Comparison of ENCODE assay signal across 1 cellular context in the genomic region with DNA sequence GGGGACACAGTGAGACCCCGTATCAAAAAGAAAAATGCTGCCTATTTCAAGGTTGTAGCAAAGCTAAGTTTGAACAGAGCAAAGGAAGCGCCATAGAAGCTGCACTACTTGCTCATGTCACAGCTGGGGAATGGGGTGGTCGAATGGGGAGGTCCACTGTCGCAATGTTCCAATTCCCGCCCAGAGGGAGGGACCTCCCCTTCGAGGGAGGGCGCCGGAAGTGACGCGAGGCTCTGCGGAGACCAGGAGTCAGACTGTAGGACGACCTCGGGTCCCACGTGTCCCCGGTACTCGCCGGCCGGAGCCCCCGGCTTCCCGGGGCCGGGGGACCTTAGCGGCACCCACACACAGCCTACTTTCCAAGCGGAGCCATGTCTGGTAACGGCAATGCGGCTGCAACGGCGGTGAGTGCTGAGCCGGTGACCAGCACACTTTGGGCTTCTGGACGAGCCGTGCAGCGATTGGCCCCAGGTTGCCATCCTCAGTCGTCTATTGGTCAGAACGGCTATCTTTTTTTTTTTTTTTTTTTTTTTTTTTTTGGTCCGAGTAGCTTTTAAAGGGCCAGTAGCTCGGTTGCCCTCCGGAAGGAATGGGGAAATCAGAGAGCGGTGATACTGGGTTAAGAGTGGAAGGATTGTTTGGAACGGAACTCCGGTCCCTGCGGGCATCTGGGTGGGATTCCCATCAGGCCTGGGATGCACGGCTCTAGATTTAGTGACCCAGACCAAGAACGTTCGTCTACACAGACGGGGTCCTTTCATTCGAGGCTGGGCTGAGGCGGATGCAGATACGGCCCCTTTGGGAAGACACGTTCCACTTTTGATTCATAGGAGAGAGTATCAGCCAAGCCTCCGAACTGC.
TF ChIP-seq lines count a peak whose summit lies in the region.

TSS of gene HMBS (plus strand) at position 219 of the 860 bp plus-strand sequence. CDS start at position 372, 153 bp downstream.

TF ChIP-seq in HEK293, 187 proteins besides CTCF, POLR2A, EP300 and RAD21 (continued from another document and continues in another):
- TF ChIP-seq, protein P1, sequence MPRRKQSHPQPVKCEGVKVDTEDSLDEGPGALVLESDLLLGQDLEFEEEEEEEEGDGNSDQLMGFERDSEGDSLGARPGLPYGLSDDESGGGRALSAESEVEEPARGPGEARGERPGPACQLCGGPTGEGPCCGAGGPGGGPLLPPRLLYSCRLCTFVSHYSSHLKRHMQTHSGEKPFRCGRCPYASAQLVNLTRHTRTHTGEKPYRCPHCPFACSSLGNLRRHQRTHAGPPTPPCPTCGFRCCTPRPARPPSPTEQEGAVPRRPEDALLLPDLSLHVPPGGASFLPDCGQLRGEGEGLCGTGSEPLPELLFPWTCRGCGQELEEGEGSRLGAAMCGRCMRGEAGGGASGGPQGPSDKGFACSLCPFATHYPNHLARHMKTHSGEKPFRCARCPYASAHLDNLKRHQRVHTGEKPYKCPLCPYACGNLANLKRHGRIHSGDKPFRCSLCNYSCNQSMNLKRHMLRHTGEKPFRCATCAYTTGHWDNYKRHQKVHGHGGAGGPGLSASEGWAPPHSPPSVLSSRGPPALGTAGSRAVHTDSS (tag by site-specific recombination; IDR thresholded peaks at IDR 0.05), result no peak
- TF ChIP-seq ZIC2 (tag by site-specific recombination; IDR thresholded peaks at IDR 0.05), result peak; percentile 32; the same call in 1 of the 2 replicates
- TF ChIP-seq, protein P2, sequence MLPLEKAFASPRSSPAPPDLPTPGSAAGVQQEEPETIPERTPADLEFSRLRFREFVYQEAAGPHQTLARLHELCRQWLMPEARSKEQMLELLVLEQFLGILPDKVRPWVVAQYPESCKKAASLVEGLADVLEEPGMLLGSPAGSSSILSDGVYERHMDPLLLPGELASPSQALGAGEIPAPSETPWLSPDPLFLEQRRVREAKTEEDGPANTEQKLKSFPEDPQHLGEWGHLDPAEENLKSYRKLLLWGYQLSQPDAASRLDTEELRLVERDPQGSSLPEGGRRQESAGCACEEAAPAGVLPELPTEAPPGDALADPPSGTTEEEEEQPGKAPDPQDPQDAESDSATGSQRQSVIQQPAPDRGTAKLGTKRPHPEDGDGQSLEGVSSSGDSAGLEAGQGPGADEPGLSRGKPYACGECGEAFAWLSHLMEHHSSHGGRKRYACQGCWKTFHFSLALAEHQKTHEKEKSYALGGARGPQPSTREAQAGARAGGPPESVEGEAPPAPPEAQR (tag by site-specific recombination; IDR thresholded peaks at IDR 0.05), result no peak
- TF ChIP-seq ZNF175 (tag by site-specific recombination; IDR thresholded peaks at IDR 0.05), result no peak
- TF ChIP-seq ZNF138 (tag by site-specific recombination; IDR thresholded peaks at IDR 0.05; ENCODE audit: borderline replicate concordance), result no peak
- TF ChIP-seq ZNF561 (tag by site-specific recombination; IDR thresholded peaks at IDR 0.05; ENCODE audit: borderline replicate concordance), result peak; percentile 28; the same call in 1 of the 2 replicates
- TF ChIP-seq ZNF394 (tag by site-specific recombination; IDR thresholded peaks at IDR 0.05; ENCODE audit: borderline replicate concordance), result no peak
- TF ChIP-seq ZNF140 (tag by site-specific recombination; IDR thresholded peaks at IDR 0.05), result no peak
- no peak for TF ChIP-seq ZSCAN5A (tag by site-specific recombination; IDR thresholded peaks at IDR 0.05)
- TF ChIP-seq AEBP2 (tag by site-specific recombination; IDR thresholded peaks at IDR 0.05; ENCODE audit: borderline replicate concordance), result no peak
- peak; percentile 45; the same call in 1 of the 2 replicates for TF ChIP-seq ZNF341 (tag by site-specific recombination; IDR thresholded peaks at IDR 0.05; ENCODE audit: low read depth)
- no peak for TF ChIP-seq ZNF658 (tag by site-specific recombination; IDR thresholded peaks at IDR 0.05)
- TF ChIP-seq ZNF311 (tag by site-specific recombination; IDR thresholded peaks at IDR 0.05; ENCODE audit: borderline replicate concordance), result no peak
- TF ChIP-seq ZNF776 (tag by site-specific recombination; IDR thresholded peaks at IDR 0.05; ENCODE audit: borderline replicate concordance), result no peak
- TF ChIP-seq, protein P3, sequence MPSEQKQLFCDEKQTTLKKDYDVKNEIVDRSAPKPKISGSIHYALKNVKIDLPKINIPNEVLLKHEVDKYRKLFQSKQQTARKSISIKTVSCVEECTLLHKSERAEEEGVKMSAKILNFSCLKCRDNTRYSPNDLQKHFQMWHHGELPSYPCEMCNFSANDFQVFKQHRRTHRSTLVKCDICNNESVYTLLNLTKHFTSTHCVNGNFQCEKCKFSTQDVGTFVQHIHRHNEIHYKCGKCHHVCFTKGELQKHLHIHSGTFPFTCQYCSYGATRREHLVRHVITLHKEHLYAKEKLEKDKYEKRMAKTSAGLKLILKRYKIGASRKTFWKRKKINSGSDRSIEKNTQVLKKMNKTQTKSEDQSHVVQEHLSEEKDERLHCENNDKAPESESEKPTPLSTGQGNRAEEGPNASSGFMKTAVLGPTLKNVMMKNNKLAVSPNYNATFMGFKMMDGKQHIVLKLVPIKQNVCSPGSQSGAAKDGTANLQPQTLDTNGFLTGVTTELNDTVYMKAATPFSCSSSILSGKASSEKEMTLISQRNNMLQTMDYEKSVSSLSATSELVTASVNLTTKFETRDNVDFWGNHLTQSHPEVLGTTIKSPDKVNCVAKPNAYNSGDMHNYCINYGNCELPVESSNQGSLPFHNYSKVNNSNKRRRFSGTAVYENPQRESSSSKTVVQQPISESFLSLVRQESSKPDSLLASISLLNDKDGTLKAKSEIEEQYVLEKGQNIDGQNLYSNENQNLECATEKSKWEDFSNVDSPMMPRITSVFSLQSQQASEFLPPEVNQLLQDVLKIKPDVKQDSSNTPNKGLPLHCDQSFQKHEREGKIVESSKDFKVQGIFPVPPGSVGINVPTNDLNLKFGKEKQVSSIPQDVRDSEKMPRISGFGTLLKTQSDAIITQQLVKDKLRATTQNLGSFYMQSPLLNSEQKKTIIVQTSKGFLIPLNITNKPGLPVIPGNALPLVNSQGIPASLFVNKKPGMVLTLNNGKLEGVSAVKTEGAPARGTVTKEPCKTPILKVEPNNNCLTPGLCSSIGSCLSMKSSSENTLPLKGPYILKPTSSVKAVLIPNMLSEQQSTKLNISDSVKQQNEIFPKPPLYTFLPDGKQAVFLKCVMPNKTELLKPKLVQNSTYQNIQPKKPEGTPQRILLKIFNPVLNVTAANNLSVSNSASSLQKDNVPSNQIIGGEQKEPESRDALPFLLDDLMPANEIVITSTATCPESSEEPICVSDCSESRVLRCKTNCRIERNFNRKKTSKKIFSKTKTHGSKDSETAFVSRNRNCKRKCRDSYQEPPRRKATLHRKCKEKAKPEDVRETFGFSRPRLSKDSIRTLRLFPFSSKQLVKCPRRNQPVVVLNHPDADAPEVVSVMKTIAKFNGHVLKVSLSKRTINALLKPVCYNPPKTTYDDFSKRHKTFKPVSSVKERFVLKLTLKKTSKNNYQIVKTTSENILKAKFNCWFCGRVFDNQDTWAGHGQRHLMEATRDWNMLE (tag by site-specific recombination; conservative IDR thresholded peaks at IDR 0.05; ENCODE audit: low read depth), result no peak
- no peak for TF ChIP-seq ZNF26 (tag by site-specific recombination; IDR thresholded peaks at IDR 0.05)
- peak; percentile 93 for TF ChIP-seq INSM2 (tag by site-specific recombination; IDR thresholded peaks at IDR 0.05)
- TF ChIP-seq KLF17 (tag by site-specific recombination; IDR thresholded peaks at IDR 0.05), result peak; percentile 66; the same call in 1 of the 2 replicates
- TF ChIP-seq TRIM28 (IDR thresholded peaks at IDR 0.05; ENCODE audit: borderline replicate concordance, low read length), result no peak
- peak; percentile 93 for TF ChIP-seq GLIS2 (tag by site-specific recombination; IDR thresholded peaks at IDR 0.05)
- TF ChIP-seq, protein P4, sequence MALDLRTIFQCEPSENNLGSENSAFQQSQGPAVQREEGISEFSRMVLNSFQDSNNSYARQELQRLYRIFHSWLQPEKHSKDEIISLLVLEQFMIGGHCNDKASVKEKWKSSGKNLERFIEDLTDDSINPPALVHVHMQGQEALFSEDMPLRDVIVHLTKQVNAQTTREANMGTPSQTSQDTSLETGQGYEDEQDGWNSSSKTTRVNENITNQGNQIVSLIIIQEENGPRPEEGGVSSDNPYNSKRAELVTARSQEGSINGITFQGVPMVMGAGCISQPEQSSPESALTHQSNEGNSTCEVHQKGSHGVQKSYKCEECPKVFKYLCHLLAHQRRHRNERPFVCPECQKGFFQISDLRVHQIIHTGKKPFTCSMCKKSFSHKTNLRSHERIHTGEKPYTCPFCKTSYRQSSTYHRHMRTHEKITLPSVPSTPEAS (tag by site-specific recombination; IDR thresholded peaks at IDR 0.05), result 0 out of 2 replicates have a peak, but pooled peaks have one; percentile 11
- TF ChIP-seq ZNF791 (tag by site-specific recombination; IDR thresholded peaks at IDR 0.05), result no peak
- no peak for TF ChIP-seq ZBTB1 (tag by site-specific recombination; IDR thresholded peaks at IDR 0.05)
- TF ChIP-seq, protein P5, sequence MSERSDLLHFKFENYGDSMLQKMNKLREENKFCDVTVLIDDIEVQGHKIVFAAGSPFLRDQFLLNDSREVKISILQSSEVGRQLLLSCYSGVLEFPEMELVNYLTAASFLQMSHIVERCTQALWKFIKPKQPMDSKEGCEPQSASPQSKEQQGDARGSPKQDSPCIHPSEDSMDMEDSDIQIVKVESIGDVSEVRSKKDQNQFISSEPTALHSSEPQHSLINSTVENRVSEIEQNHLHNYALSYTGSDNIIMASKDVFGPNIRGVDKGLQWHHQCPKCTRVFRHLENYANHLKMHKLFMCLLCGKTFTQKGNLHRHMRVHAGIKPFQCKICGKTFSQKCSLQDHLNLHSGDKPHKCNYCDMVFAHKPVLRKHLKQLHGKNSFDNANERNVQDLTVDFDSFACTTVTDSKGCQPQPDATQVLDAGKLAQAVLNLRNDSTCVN (tag by site-specific recombination; optimal IDR thresholded peaks at IDR 0.05), result no peak
- TF ChIP-seq ZNF148 (tag by site-specific recombination; IDR thresholded peaks at IDR 0.05; ENCODE audit: borderline replicate concordance), result no peak
- no peak for TF ChIP-seq ZNF555 (tag by site-specific recombination; conservative IDR thresholded peaks at IDR 0.05)
- peak; percentile 20; the same call in 1 of the 2 replicates for TF ChIP-seq ZSCAN30 (tag by site-specific recombination; IDR thresholded peaks at IDR 0.05)
- TF ChIP-seq ZNF24 (tag by site-specific recombination; IDR thresholded peaks at IDR 0.05), result no peak
